ENCODE assay signal across 39 cellular contexts in the genomic region with DNA sequence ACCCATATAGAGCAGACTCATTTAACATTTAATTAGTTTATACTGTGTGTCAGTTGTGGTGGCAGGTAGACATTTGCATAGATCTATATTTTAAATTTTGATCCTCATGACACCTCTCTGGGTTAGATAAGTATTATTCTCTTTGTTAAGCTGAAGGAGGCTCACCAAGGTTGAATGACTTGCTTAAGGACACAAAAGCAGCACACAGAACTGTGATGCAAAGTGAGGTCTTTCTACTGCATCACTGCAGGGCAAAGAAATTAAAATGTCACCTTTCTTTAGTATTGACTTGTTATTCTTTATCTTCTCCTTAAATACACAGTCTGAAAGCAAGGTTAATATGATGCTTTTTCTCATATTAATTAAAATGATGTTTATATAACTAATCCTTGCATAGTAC. TPM values are rescaled to one million over a fixed set of nuclear protein-coding genes. Genes with fewer than 3 reads are reported as not detected.
"Had no signal": no experiment of that assay in that cellular context is flagged by ENCODE, and none has a peak within 500 bp of the region (broad histone marks: within the 10 kb centered on the region; RNA-seq: fewer than 3 reads in every experiment).

No MANE protein-coding gene starts in this region.

- H3K9me3 ChIP-seq: MG63 had no signal

- H3K36me3 ChIP-seq: MG63 had no signal

- H3K4me3 ChIP-seq: MG63 had no signal

- DNase-seq: Karpas-422, Kasumi-1, MG63, MM.1S, MV-4-11, NCI-H1048, NCI-H1092 treated with DMSO at 0.1 percent for 48 hours, NCI-H1105, NCI-H1105 treated with DMSO at 0.1 percent for 48 hours, NCI-H1417, NCI-H1417 treated with DMSO at 0.1 percent for 48 hours, NCI-H1436, NCI-H1436 treated with DMSO at 0.1 percent for 48 hours, NCI-H146, NCI-H1694, NCI-H1694 treated with DMSO at 0.1 percent for 48 hours, NCI-H187, NCI-H187 treated with DMSO at 0.1 percent for 48 hours, NCI-H1930, NCI-H2029, NCI-H2029 treated with DMSO at 0.1 percent for 48 hours, NCI-H2081, NCI-H2081 treated with DMSO at 0.1 percent for 48 hours, NCI-H2107, NCI-H2171, NCI-H2171 treated with DMSO at 0.1 percent for 48 hours, NCI-H2227 treated with DMSO at 0.1 percent for 48 hours, NCI-H226, NCI-H345, NCI-H446, NCI-H446 treated with DMSO at 0.1 percent for 48 hours, NCI-H510A, NCI-H510A treated with DMSO at 0.1 percent for 48 hours, NCI-H524, NCI-H524 treated with DMSO at 0.1 percent for 48 hours had no signal

RNA-seq across cellular contexts. Expression of a gene that starts 8.6 kb away (rescaled TPM):
- total RNA-seq: LHCN-M2, M059J, MCF 10A, NCI-H460 had no signal
